Comparison of ENCODE assay signal across 17 cellular contexts in the genomic region with DNA sequence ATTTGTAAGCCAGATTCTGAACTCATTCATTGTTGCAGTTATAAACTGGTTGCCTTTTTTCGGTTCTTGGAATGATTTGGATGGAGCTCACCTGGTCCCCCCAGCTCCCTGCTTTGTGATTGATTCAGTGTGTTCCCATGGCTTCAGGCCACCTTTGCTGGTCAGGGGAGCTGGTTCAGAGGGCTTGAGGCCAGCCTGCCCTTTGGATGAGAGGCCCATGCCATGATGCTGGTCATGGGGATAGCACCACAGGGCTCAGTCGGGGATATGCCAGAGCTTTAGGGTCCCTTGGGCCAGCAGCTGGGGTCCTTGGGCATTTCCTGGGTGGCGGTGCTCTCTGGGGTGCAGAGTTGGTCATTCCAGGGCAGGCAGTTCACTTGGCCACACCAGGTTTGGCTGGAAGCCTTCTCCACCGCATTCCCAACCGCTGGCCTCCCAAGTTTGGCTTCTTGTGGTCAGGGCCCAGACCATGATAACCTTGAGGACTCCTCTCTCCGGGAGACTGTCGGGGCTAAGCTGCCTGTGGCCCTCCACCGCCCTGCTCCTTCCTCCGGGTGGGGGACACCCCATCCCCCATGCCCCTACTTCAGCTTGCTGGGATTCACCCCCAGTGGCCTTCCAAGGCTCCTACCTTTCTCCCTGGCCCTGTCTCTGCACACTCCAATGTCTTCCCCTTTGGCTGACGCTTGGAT.
DNase-seq lines count a peak whose midpoint lies in the region; ATAC-seq and TF ChIP-seq lines count a peak whose summit lies in the region.
"Had no signal": no experiment of that assay in that cellular context is flagged by ENCODE, and none has a peak within 500 bp of the region (broad histone marks: within the 10 kb centered on the region; RNA-seq: fewer than 3 reads in every experiment).

No MANE protein-coding gene starts in this region.

- peaks cover 25% of the 10 kb centered on the region for H3K4me1 ChIP-seq in DND-41 (ENCODE audit: insufficient read depth, low read length)
- peaks cover 9% of the 10 kb centered on the region for H3K4me1 ChIP-seq in endodermal cell (ENCODE audit: control insufficient read depth, insufficient read depth, low read length)
- no peaks in the 10 kb centered on the region for H3K4me1 ChIP-seq in Karpas-422 (ENCODE audit: low read length)

- H3K4me2 ChIP-seq in DND-41 (ENCODE audit: insufficient read depth, low read length) = no peak overlapping the region
- H3K4me2 ChIP-seq in Karpas-422 (ENCODE audit: low read depth, low read length, poor library complexity, severe bottlenecking) = no peak overlapping the region

- H3K27ac Mint-ChIP-seq in endodermal cell (peak overlapping the region; percentile 81), neural crest cell (ENCODE audit: unreplicated experiment) (peak overlapping the region; percentile 78)
- H3K27ac Mint-ChIP-seq: CD14-positive monocyte had no signal

- H3K36me3 Mint-ChIP-seq in endodermal cell (ENCODE audit: low read depth) (peaks cover 20% of the 10 kb centered on the region), neural crest cell (ENCODE audit: low read depth) (peaks cover 7% of the 10 kb centered on the region)

- H3K4me3 Mint-ChIP-seq in endodermal cell (no peak overlapping the region), neural crest cell (no peak overlapping the region)
- H3K4me3 Mint-ChIP-seq: CD14-positive monocyte; stimulated activated naive CD8-positive, alpha-beta T cell treated with anti-CD3 and anti-CD28 coated beads, Interleukin-15, amount 100 ng/mL, for 72 hours had no signal

- 92 to 95% methylated on average over 3 to 10 of the region's 10 CpGs for whole genome bisulfite sequencing in endodermal cell (ENCODE audit: insufficient coverage in 1 of 2, insufficient read length in 1 of 2), 2 experiments

- H3K9me3 Mint-ChIP-seq in endodermal cell (peaks cover 3% of the 10 kb centered on the region), neural crest cell (peaks cover under 1% of the 10 kb centered on the region)

- DNase-seq in DND-41 (no peak), MG63 (peak; percentile 12), endodermal cell (no peak), neural crest cell (ENCODE audit: low read depth, low spot score) (no peak), Karpas-422 (no peak), GOT3 (lab: John Stamatoyannopoulos, UW) (no peak), NCI-H1048 (lab: John Stamatoyannopoulos, UW) (no peak), NCI-H2171 treated with DMSO at 0.1 percent for 48 hours (lab: John Stamatoyannopoulos, UW) (no peak)
- DNase-seq: amniotic stem cell; glutamatergic neuron; NCI-H1092 treated with DMSO at 0.1 percent for 48 hours; NCI-H524; stimulated activated CD4-positive, alpha-beta T cell treated with anti-CD3 and anti-CD28 coated beads, Interleukin-2, amount 100 ng/mL, for 48 hours; stimulated activated naive CD8-positive, alpha-beta T cell treated with anti-CD3 and anti-CD28 coated beads, Interleukin-15, amount 100 ng/mL, for 72 hours had no signal

- no peaks in the 10 kb centered on the region for H3K27me3 Mint-ChIP-seq in endodermal cell (ENCODE audit: insufficient read depth)
- H3K27me3 Mint-ChIP-seq in neural crest cell (ENCODE audit: low read depth) = no peaks in the 10 kb centered on the region
- H3K27me3 Mint-ChIP-seq: progenitor cell of endocrine pancreas; stimulated activated naive CD8-positive, alpha-beta T cell treated with anti-CD3 and anti-CD28 coated beads, Interleukin-15, amount 100 ng/mL, for 72 hours had no signal

- no peak overlapping the region for H3K9ac ChIP-seq in DND-41 (ENCODE audit: low read depth, low read length)
- no peak overlapping the region for H3K9ac ChIP-seq in endodermal cell (ENCODE audit: extremely low read depth, low read length, poor library complexity, severe bottlenecking)
- H3K9ac ChIP-seq in Karpas-422 (ENCODE audit: low read length) = no peak overlapping the region

- H3K36me3 ChIP-seq in DND-41 (ENCODE audit: insufficient read depth, low read length) (peaks cover 7% of the 10 kb centered on the region), MG63 (no peaks in the 10 kb centered on the region), endodermal cell (ENCODE audit: control insufficient read depth, insufficient read depth, low read length) (no peaks in the 10 kb centered on the region), Karpas-422 (ENCODE audit: insufficient read depth, low read length) (no peaks in the 10 kb centered on the region)

- H3K27me3 ChIP-seq in DND-41 (ENCODE audit: insufficient read depth, low read length, poor library complexity) = no peaks in the 10 kb centered on the region
- H3K27me3 ChIP-seq in MG63 = no peaks in the 10 kb centered on the region
- H3K27me3 ChIP-seq in endodermal cell (ENCODE audit: control insufficient read depth, insufficient read depth, low read length, poor library complexity, severe bottlenecking) = no peaks in the 10 kb centered on the region
- H3K27me3 ChIP-seq in Karpas-422 (ENCODE audit: low read length) = no peaks in the 10 kb centered on the region

- H3K9me2 ChIP-seq in Karpas-422 (replicated peaks; ENCODE audit: insufficient read depth, low read length) = no peaks in the 10 kb centered on the region

- H4K20me1 ChIP-seq in DND-41 (ENCODE audit: insufficient read depth, low read length) (peaks cover 34% of the 10 kb centered on the region), Karpas-422 (ENCODE audit: insufficient read depth, low read depth, low read length) (no peaks in the 10 kb centered on the region)

- no peaks in the 10 kb centered on the region for H3K9me3 ChIP-seq in DND-41 (ENCODE audit: insufficient read depth, low read length, severe bottlenecking)
- no peaks in the 10 kb centered on the region for H3K9me3 ChIP-seq in MG63
- no peaks in the 10 kb centered on the region for H3K9me3 ChIP-seq in endodermal cell (ENCODE audit: control insufficient read depth, low read length)
- peaks cover 21% of the 10 kb centered on the region; the same call in 1 of the 2 replicates for H3K9me3 ChIP-seq in Karpas-422 (ENCODE audit: low read length)

- no peak for TF ChIP-seq CTCF in DND-41 (IDR thresholded peaks at IDR 0.05; ENCODE audit: borderline replicate concordance, extremely low read depth, low read length, poor library complexity, severe bottlenecking)
- no peak for TF ChIP-seq CTCF in endodermal cell (conservative IDR thresholded peaks at IDR 0.05)
- no peak for TF ChIP-seq CTCF in neural crest cell (conservative IDR thresholded peaks at IDR 0.05)

- no peak for ATAC-seq in DND-41 (ENCODE audit: insufficient read depth, low read depth)
- ATAC-seq: stimulated activated naive CD8-positive, alpha-beta T cell treated with anti-CD3 and anti-CD28 coated beads, Interleukin-15, amount 100 ng/mL, for 72 hours had no signal

- H3K4me3 ChIP-seq in DND-41 (ENCODE audit: low read depth in 1 of 2, low read length in 2 of 2) (no peak overlapping the region), MG63 (no peak overlapping the region), endodermal cell (ENCODE audit: low read length) (no peak overlapping the region), Karpas-422 (ENCODE audit: low read length) (no peak overlapping the region)
- H3K4me3 ChIP-seq: lung had no signal

- H3K27ac ChIP-seq in DND-41 (ENCODE audit: low read length) (peak overlapping the region; percentile 37), endodermal cell (ENCODE audit: low read depth, low read length) (no peak overlapping the region), Karpas-422 (ENCODE audit: low read length) (no peak overlapping the region)

- H2AFZ ChIP-seq in DND-41 (ENCODE audit: low read depth, low read length) (no peak overlapping the region), Karpas-422 (ENCODE audit: low read length) (no peak overlapping the region)

- H3K79me2 ChIP-seq in DND-41 (ENCODE audit: insufficient read depth, low read length) (peaks cover 64% of the 10 kb centered on the region), Karpas-422 (ENCODE audit: low read length) (no peaks in the 10 kb centered on the region)

- H3K4me1 Mint-ChIP-seq in endodermal cell (peaks cover 8% of the 10 kb centered on the region), neural crest cell (no peaks in the 10 kb centered on the region)
